In genomic region chr11:26556582-26556981, GRCh38 we compare ENCODE assay signal across 22 cellular contexts. TPM values are rescaled to one million over a fixed set of nuclear protein-coding genes. Genes with fewer than 3 reads are reported as not detected.
A peak's percentile ranks its signal among the peaks of the same experiment; 100 is the strongest.
DNase-seq lines count a peak whose midpoint lies in the region; ATAC-seq and TF ChIP-seq lines count a peak whose summit lies in the region.
"Had no signal": no experiment of that assay in that cellular context is flagged by ENCODE, and none has a peak within 500 bp of the region (broad histone marks: within the 10 kb centered on the region; RNA-seq: fewer than 3 reads in every experiment).

No MANE protein-coding gene starts in this region.

- ATAC-seq in HG03175 (IDR thresholded peaks at IDR 0.05; ENCODE audit: unreplicated experiment), result no peak
- ATAC-seq: Panc1, Right ventricle myocardium inferior, SK-N-SH treated with all-trans-retinoic acid at 6 μM for 48 hours had no signal

- no peaks in the 10 kb centered on the region for H3K36me3 Mint-ChIP-seq in MCF 10A (ENCODE audit: insufficient read depth, unreplicated experiment)

- no peak overlapping the region for H3K4me3 ChIP-seq in epithelial cell of esophagus (ENCODE audit: low read length)
- H3K4me3 ChIP-seq: BLaER1 treated with 17β-estradiol and CSF1 and Interleukin-3, amounts not matched to agents 10 nM and 100 nM; HAP-1; MG63 had no signal

- no peaks in the 10 kb centered on the region for H3K4me1 Mint-ChIP-seq in MCF 10A (ENCODE audit: insufficient read depth, unreplicated experiment)

- no TSS peak for BruUV-seq in MCF 10A (replicated peaks; lab: Mats Ljungman, UMichigan)

- no peak overlapping the region for H3K4me3 Mint-ChIP-seq in MCF 10A (ENCODE audit: unreplicated experiment)

- CTCF ChIA-PET in MCF 10A (lab: Yijun Ruan, JAX), result interaction anchor here (0.6 to 1.5 kb wide), 4 partner anchors 8 to 254 kb away, joined by 3 to 4 read pairs (median 4); no protein-coding TSS in a partner anchor

- in situ Hi-C loops in T47D (cut with HindIII; ENCODE audit: low pct_unique_long_range_greater_than_20kb, low sequenced_read_pairs), result no loop called here

- no peak overlapping the region for H3K27ac Mint-ChIP-seq in MCF 10A (ENCODE audit: low read depth, unreplicated experiment)

- TF ChIP-seq CTCF in MCF 10A (IDR thresholded peaks at IDR 0.05; ENCODE audit: unreplicated experiment) (no peak), epithelial cell of esophagus (IDR thresholded peaks at IDR 0.05; ENCODE audit: insufficient read depth, low read depth, low read length, missing control alignments) (no peak)

- intact Hi-C loops in MCF 10A (cut with micrococcal nuclease), result no loop called here

- no peaks in the 10 kb centered on the region for H3K9me3 Mint-ChIP-seq in MCF 10A (ENCODE audit: unreplicated experiment)

- peaks cover 28% of the 10 kb centered on the region for H3K27me3 Mint-ChIP-seq in MCF 10A (ENCODE audit: insufficient read depth, unreplicated experiment)

- DNase-seq in T47D (ENCODE audit: low read depth in 1 of 2, low spot score in 1 of 2) (peak; percentile 12 to 77), MCF 10A (ENCODE audit: unreplicated experiment) (no peak), epithelial cell of esophagus (ENCODE audit: low read depth) (peak; percentile 25), mucosa of gallbladder (ENCODE audit: low spot score) (peak; percentile 23), superior temporal gyrus (ENCODE audit: extremely low spot score) (no peak), SHP77 (lab: John Stamatoyannopoulos, UW) (no peak), NCI-H1417 treated with DMSO at 0.1 percent for 48 hours (lab: John Stamatoyannopoulos, UW) (no peak)
- DNase-seq: DMS 273 treated with DMSO at 0.1 percent for 48 hours, EL, KBM-7, MG63, NCI-H1105, NCI-H187 treated with DMSO at 0.1 percent for 48 hours, NCI-H2171, NCI-H446 treated with DMSO at 0.1 percent for 48 hours, NCI-H748 treated with DMSO at 0.1 percent for 48 hours had no signal

- POLR2A ChIA-PET in MCF 10A (lab: Yijun Ruan, JAX), result interaction anchor here (1.4 kb wide), 1 partner anchor 16 kb away, joined by 7 read pairs; the partner anchor contains the start of gene MUC15

RNA-seq across cellular contexts. Expression of gene MUC15, which starts 15.5 kb away (rescaled TPM):
- not detected in 2 replicates for total RNA-seq in MCF 10A (2022)
- not detected for total RNA-seq in mucosa of gallbladder
- total RNA-seq: Right ventricle myocardium inferior had no signal

Comparison
In these comparisons a context has a peak if more than half of its experiments do, and no peak if none do; other contexts are left out.
1. DNase-seq: peak in T47D (2 of 2), epithelial cell of esophagus (single experiment) and mucosa of gallbladder (single experiment); none in MCF 10A (single experiment), superior temporal gyrus (single experiment), SHP77 (0 of 2) and NCI-H1417 treated with DMSO at 0.1 percent for 48 hours (single experiment).